Comparison of ENCODE assay signal across 28 cellular contexts in the genomic region with DNA sequence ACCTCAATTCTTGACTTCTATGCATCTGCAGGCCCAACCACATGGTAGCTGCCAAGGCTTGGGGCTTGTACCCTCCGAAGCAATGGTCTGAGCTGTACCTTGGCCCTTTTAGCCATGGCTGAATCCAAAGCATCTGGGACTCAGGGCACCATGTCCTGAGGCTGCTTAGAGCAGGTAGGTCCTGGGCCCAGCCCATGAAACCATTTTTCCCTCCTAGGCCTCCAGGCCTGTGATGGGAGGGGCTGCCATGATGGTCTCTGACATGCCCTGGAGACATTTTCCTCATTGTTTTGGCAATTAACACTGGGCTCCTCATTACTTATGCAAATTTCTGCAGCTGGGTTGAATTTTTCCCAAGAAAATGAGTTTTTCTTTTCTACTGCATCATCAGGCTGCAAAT.
"Had no signal": no experiment of that assay in that cellular context is flagged by ENCODE, and none has a peak within 500 bp of the region (broad histone marks: within the 10 kb centered on the region; RNA-seq: fewer than 3 reads in every experiment).

No MANE protein-coding gene starts in this region.

- FAIRE-seq: small intestine, urothelium cell line had no signal

- H3K27ac Mint-ChIP-seq: nephron; neural progenitor cell; progenitor cell of endocrine pancreas; stimulated activated effector memory CD8-positive, alpha-beta T cell treated with anti-CD3 and anti-CD28 coated beads, Interleukin-12 subunit alpha, Interleukin-12 subunit beta, amount 100 ng/mL, for 72 hours; stimulated activated naive B cell treated with anti-CD40 and anti-IgM and Interleukin-4, amounts not matched to agents 10 μg/mL and 1 μg/mL and 100 μg/mL, for 72 hours; stimulated activated naive CD8-positive, alpha-beta T cell treated with anti-CD3 and anti-CD28 coated beads, Interleukin-15, Interleukin-2, amounts not matched to agents 100 ng/mL and 50 ng/mL, for 24 hours had no signal

- H3K4me1 ChIP-seq: neural progenitor cell, parathyroid adenoma, psoas muscle, right lobe of liver, sigmoid colon, thyroid gland, tibial nerve, upper lobe of left lung, vagina had no signal

- H3K36me3 Mint-ChIP-seq: stimulated activated effector memory CD8-positive, alpha-beta T cell treated with anti-CD3 and anti-CD28 coated beads, Interleukin-12 subunit alpha, Interleukin-12 subunit beta, amount 100 ng/mL, for 72 hours had no signal

- H2AFZ ChIP-seq: neural progenitor cell, parathyroid adenoma had no signal

- H3K79me2 ChIP-seq: parathyroid adenoma had no signal

- H3K4me3 ChIP-seq: neural progenitor cell, ovary, psoas muscle, right lobe of liver, sigmoid colon, stomach, thoracic aorta, thyroid gland, tibial nerve, upper lobe of left lung, vagina had no signal

- H3K9me3 ChIP-seq: psoas muscle, sigmoid colon, thoracic aorta, thyroid gland, vagina had no signal

- H3K9ac ChIP-seq: neural progenitor cell, parathyroid adenoma had no signal

- H3K27me3 ChIP-seq: neural progenitor cell, ovary, right lobe of liver, sigmoid colon, stomach, thyroid gland, tibial nerve, upper lobe of left lung, vagina had no signal

- ATAC-seq: psoas muscle; right cardiac atrium; right lobe of liver; stimulated activated effector memory CD8-positive, alpha-beta T cell treated with anti-CD3 and anti-CD28 coated beads, Interleukin-12 subunit alpha, Interleukin-12 subunit beta, amount 100 ng/mL, for 72 hours; stimulated activated naive B cell treated with anti-CD40 and anti-IgM and Interleukin-4, amounts not matched to agents 10 μg/mL and 1 μg/mL and 100 μg/mL, for 72 hours had no signal

- H3K4me2 ChIP-seq: neural progenitor cell had no signal

- DNase-seq: occipital lobe; ovary; posterior cingulate gyrus; psoas muscle; right cardiac atrium; right lobe of liver; sigmoid colon; small intestine; stimulated activated CD4-positive, alpha-beta T cell treated with anti-CD3 and anti-CD28 coated beads, Interleukin-15, amount 100 ng/mL, for 24 hours; stimulated activated CD4-positive, alpha-beta T cell treated with anti-CD3 and anti-CD28 coated beads, Interleukin-2, amount 100 ng/mL, for 24 hours; stimulated activated CD4-positive, alpha-beta T cell treated with anti-CD3 and anti-CD28 coated beads, Interleukin-2, amount 100 ng/mL, for 48 hours; stimulated activated CD4-positive, alpha-beta T cell treated with anti-CD3 and anti-CD28 coated beads, Interleukin-4, amount 100 ng/mL, for 24 hours; stimulated activated naive B cell treated with anti-CD40 and anti-IgM and Interleukin-4, amounts not matched to agents 10 μg/mL and 1 μg/mL and 100 μg/mL, for 72 hours; stimulated activated naive CD4-positive, alpha-beta T cell treated with Interleukin-2 at 50 U/mL for 16 hours; stomach; thyroid gland; trophoblast cell; upper lobe of left lung had no signal

- H3K36me3 ChIP-seq: neural progenitor cell, ovary, right lobe of liver, sigmoid colon, stomach, thoracic aorta, thyroid gland, upper lobe of left lung, vagina had no signal

- H3K4me1 Mint-ChIP-seq: nephron; neural progenitor cell; stimulated activated effector memory CD8-positive, alpha-beta T cell treated with anti-CD3 and anti-CD28 coated beads, Interleukin-12 subunit alpha, Interleukin-12 subunit beta, amount 100 ng/mL, for 72 hours had no signal

- H3K27me3 Mint-ChIP-seq: progenitor cell of endocrine pancreas; stimulated activated naive B cell treated with anti-CD40 and anti-IgM and Interleukin-4, amounts not matched to agents 10 μg/mL and 1 μg/mL and 100 μg/mL, for 72 hours; stimulated activated naive CD8-positive, alpha-beta T cell treated with anti-CD3 and anti-CD28 coated beads, Interleukin-15, Interleukin-2, amounts not matched to agents 100 ng/mL and 50 ng/mL, for 24 hours had no signal

- H3K27ac ChIP-seq: neural progenitor cell, ovary, parathyroid adenoma, psoas muscle, right lobe of liver, sigmoid colon, stomach, thoracic aorta, thyroid gland, tibial nerve, upper lobe of left lung, vagina had no signal

- H3K4me3 Mint-ChIP-seq: nephron; neural progenitor cell; stimulated activated effector memory CD8-positive, alpha-beta T cell treated with anti-CD3 and anti-CD28 coated beads, Interleukin-12 subunit alpha, Interleukin-12 subunit beta, amount 100 ng/mL, for 72 hours; stimulated activated naive B cell treated with anti-CD40 and anti-IgM and Interleukin-4, amounts not matched to agents 10 μg/mL and 1 μg/mL and 100 μg/mL, for 72 hours; stimulated activated naive CD8-positive, alpha-beta T cell treated with anti-CD3 and anti-CD28 coated beads, Interleukin-15, Interleukin-2, amounts not matched to agents 100 ng/mL and 50 ng/mL, for 24 hours had no signal
